ENCODE assay signal across 28 cellular contexts in genomic region chr19:39725995-39726394, GRCh38. TPM values are rescaled to one million over a fixed set of nuclear protein-coding genes. Genes with fewer than 3 reads are reported as not detected.
DNase-seq lines count a peak whose midpoint lies in the region; ATAC-seq, FAIRE-seq and TF ChIP-seq lines count a peak whose summit lies in the region.
"Had no signal": no experiment of that assay in that cellular context is flagged by ENCODE, and none has a peak within 500 bp of the region (broad histone marks: within the 10 kb centered on the region; RNA-seq: fewer than 3 reads in every experiment).

No MANE protein-coding gene starts in this region.

- CTCF ChIA-PET in GM12878 (lab: Yijun Ruan, JAX) = no interaction called here

- H3K79me2 ChIP-seq in Karpas-422 (ENCODE audit: low read length) (no peaks in the 10 kb centered on the region), GM12878 (ENCODE audit: control insufficient read depth, insufficient read depth, low read length) (no peaks in the 10 kb centered on the region)

- no TSS peak for BruUV-seq in GM12878 (replicated peaks; lab: Mats Ljungman, UMichigan)

- SMC1A ChIA-PET in GM12878 (lab: Charles Lee; ENCODE audit: uncharacterized antibody, unreplicated experiment) = interaction anchor here (1.0 kb wide), 1 partner anchor 67 kb away, joined by 3 read pairs; no protein-coding TSS in a partner anchor

- H3K9ac ChIP-seq in Karpas-422 (ENCODE audit: low read length) (no peak overlapping the region), GM12878 (ENCODE audit: control insufficient read depth, insufficient read depth, low read length) (no peak overlapping the region)
- H3K9ac ChIP-seq: BLaER1 had no signal

- H3K36me3 ChIP-seq in Karpas-422 (ENCODE audit: insufficient read depth, low read length) (no peaks in the 10 kb centered on the region), GM12878 (ENCODE audit: control insufficient read depth in 2 of 2, insufficient read depth in 2 of 2, low read length in 1 of 2) (no peaks in the 10 kb centered on the region)
- H3K36me3 ChIP-seq: BE2C, BLaER1 had no signal

- H3K4me3 ChIP-seq in Karpas-422 (ENCODE audit: low read length) (no peak overlapping the region), GM12878 (no peak overlapping the region)
- H3K4me3 ChIP-seq: BLaER1 had no signal

- RAD21 ChIA-PET in GM12878 (lab: Charles Lee; ENCODE audit: unreplicated experiment) = no interaction called here

- intact Hi-C loops in GM12878 (cut with micrococcal nuclease; ENCODE audit: unreplicated experiment) = no loop called here

- TF ChIP-seq EP300 in GM12878 (IDR thresholded peaks at IDR 0.05; ENCODE audit: borderline replicate concordance in 1 of 2, control insufficient read depth in 1 of 2, low read depth in 2 of 2, low read length in 2 of 2) = no peak

- ATAC-seq in GM12878 = no peak
- no peak for ATAC-seq in HG03039 (IDR thresholded peaks at IDR 0.05; ENCODE audit: unreplicated experiment)

- H4K20me1 ChIP-seq in Karpas-422 (ENCODE audit: insufficient read depth, low read depth, low read length) = no peaks in the 10 kb centered on the region
- H4K20me1 ChIP-seq in GM12878 (ENCODE audit: control insufficient read depth, insufficient read depth) = no peaks in the 10 kb centered on the region
- H4K20me1 ChIP-seq: BLaER1 had no signal

- TF ChIP-seq RAD21 in GM12878 (IDR thresholded peaks at IDR 0.05; ENCODE audit: insufficient read depth, low read depth, low read length) = no peak

- peak; percentile 34 for DNase-seq in Karpas-422
- no peak for DNase-seq in GM12878 (ENCODE audit: low read depth, low spot score)
- no peak for DNase-seq in activated T-cell treated with anti-CD3 and anti-CD28 coated beads for 4 hours
- no peak for DNase-seq in foreskin melanocyte
- DNase-seq: 8988T; ACHN; BE2C; C1 segment of cervical spinal cord; CD4-positive, alpha-beta memory T cell; CD4-positive, CD25-positive, alpha-beta regulatory T cell; CD8-positive, alpha-beta memory T cell; COR-L47; DMS 273 treated with DMSO at 0.1 percent for 48 hours; DMS153; DMS53; DMS79; DND-41; EL; GDM1 had no signal

- no peak overlapping the region for H3K4me2 ChIP-seq in Karpas-422 (ENCODE audit: low read depth, low read length, poor library complexity, severe bottlenecking)
- H3K4me2 ChIP-seq in GM12878 (ENCODE audit: control insufficient read depth, insufficient read depth) = no peak overlapping the region; the same call in 1 of the 2 replicates
- H3K4me2 ChIP-seq: BLaER1 had no signal

- POLR2A ChIA-PET in GM12878 (lab: Charles Lee) = interaction anchor here (0.5 to 0.6 kb wide), 2 partner anchors 31 to 108 kb away, joined by 3 to 4 read pairs; partner anchors contain the start of gene DYRK1B

- H3K4me1 ChIP-seq in Karpas-422 (ENCODE audit: low read length) (peaks cover 6% of the 10 kb centered on the region), GM12878 (ENCODE audit: control insufficient read depth, insufficient read depth, low read length) (peaks cover 29% of the 10 kb centered on the region)
- H3K4me1 ChIP-seq: BE2C, BLaER1 had no signal

- no peak for FAIRE-seq in GM12878 (lab: Jason Lieb, UNC)
- FAIRE-seq: A204.1, GM18507 had no signal

- H3K27ac ChIP-seq in Karpas-422 (ENCODE audit: low read length) (no peak overlapping the region), GM12878 (ENCODE audit: control insufficient read depth, insufficient read depth) (peak overlapping the region; percentile 74)
- H3K27ac ChIP-seq: BLaER1 had no signal

- H2AFZ ChIP-seq in Karpas-422 (ENCODE audit: low read length) (no peak overlapping the region), GM12878 (ENCODE audit: control insufficient read depth, low read depth, low read length) (no peak overlapping the region)

- H3K9me2 ChIP-seq in Karpas-422 (replicated peaks; ENCODE audit: insufficient read depth, low read length) = no peaks in the 10 kb centered on the region

- H3K27me3 ChIP-seq in Karpas-422 (ENCODE audit: low read length) (no peaks in the 10 kb centered on the region), GM12878 (replicated peaks in 1 of 2; ENCODE audit: control insufficient read depth in 2 of 2, insufficient read depth in 2 of 2, low read length in 1 of 2) (no peaks in the 10 kb centered on the region)
- H3K27me3 ChIP-seq: BE2C, BLaER1 had no signal

- TF ChIP-seq CTCF in GM12878 (IDR thresholded peaks at IDR 0.05 in 2 of 3, conservative IDR thresholded peaks at IDR 0.05 in 1 of 3; ENCODE audit: control insufficient read depth in 2 of 3, extremely low read depth in 1 of 3, insufficient read depth in 1 of 3, low read depth in 3 of 3, low read length in 3 of 3) = no peak

- no peak for TF ChIP-seq POLR2A in GM12878 (IDR thresholded peaks at IDR 0.05; ENCODE audit: low read depth, low read length)

- in situ Hi-C loops in GM12878 (cut with MboI) = no loop called here

- no peaks in the 10 kb centered on the region for H3K9me3 ChIP-seq in Karpas-422 (ENCODE audit: low read length)
- H3K9me3 ChIP-seq in GM12878 (replicated peaks; ENCODE audit: control insufficient read depth, insufficient read depth, low read length) = no peaks in the 10 kb centered on the region; the same call in 2 of the 3 replicates
- H3K9me3 ChIP-seq: BE2C, BLaER1 had no signal

TF ChIP-seq in GM12878, 131 proteins besides CTCF, POLR2A, EP300 and RAD21:
- TF ChIP-seq SREBF2 (IDR thresholded peaks at IDR 0.05; ENCODE audit: low read length) (no peak), ZNF217 (IDR thresholded peaks at IDR 0.05) (no peak), CEBPB (IDR thresholded peaks at IDR 0.05; ENCODE audit: borderline replicate concordance in 1 of 2, low read depth in 2 of 2, low read length in 2 of 2) (no peak), IKZF2 (IDR thresholded peaks at IDR 0.05) (0 out of 4 replicates have a peak, but pooled peaks of 1 of the 2 experiments have one; percentile 10), RUNX3 (IDR thresholded peaks at IDR 0.05; ENCODE audit: low read length) (0 out of 2 replicates have a peak, but pooled peaks have one; percentile 13)

RNA-seq across cellular contexts. Expression of gene CLC, which starts 11.8 kb away (rescaled TPM):
- total RNA-seq in Karpas-422 (2014; rRNA removed; shearing (Covaris generic); ENCODE audit: low replicate concordance) = not detected in 2 replicates
- not detected in 2 replicates for total RNA-seq in GM12878 (2013; cell fraction: nucleolus; rRNA removed)
- total RNA-seq in GM12878 (2014; rRNA removed) = not detected in 2 replicates
- total RNA-seq in GM12878 (2014; rRNA removed; fragmentation: Illumina TruSeq; extraction: Trizol) = 0.27 TPM in 1 of 2 replicates, not detected in the other
- total RNA-seq in GM12878 (2021) = 0.36 TPM in 1 of 2 replicates, not detected in the other
- 4.4 TPM for polyA plus RNA-seq in GM12878 (2011; ENCODE audit: low read depth)
- 0.31 TPM in 1 of 2 replicates, not detected in the other for polyA plus RNA-seq in GM12878 (2011; rRNA removed)
- polyA plus RNA-seq in GM12878 (2011; cell fraction: cytosol; rRNA removed) = 0.27 and 0.55 TPM in 2 replicates
- 0.22 TPM in 1 of 2 replicates, not detected in the other for polyA plus RNA-seq in GM12878 (2011; cell fraction: nucleus; rRNA removed)
- 1.8 and 2.9 TPM in 2 replicates for polyA plus RNA-seq in GM12878 (2012)
- polyA plus RNA-seq in GM12878 (2014; fragmentation: Illumina TruSeq; extraction: Trizol) = 0.35 TPM in 1 of 2 replicates, not detected in the other
- polyA plus RNA-seq in GM12878 (2014; fragmentation: Nextera tagmentation; extraction: Ambion mirVana) = under 1 TPM; 0.18 to 0.21 TPM
- polyA plus RNA-seq in GM12878 (2014; rRNA removed) = 0.29 TPM in 1 of 2 replicates, not detected in the other
- not detected for polyA plus RNA-seq in GM12878 (2016; fragmentation: Nextera tagmentation; extraction: Ambion mirVana)
- polyA minus RNA-seq in GM12878 (2011; rRNA and poly(A)+ RNA removed) = not detected in 2 replicates
- polyA minus RNA-seq in GM12878 (2011; cell fraction: cytosol; rRNA and poly(A)+ RNA removed) = not detected in 2 replicates
- polyA minus RNA-seq in GM12878 (2011; cell fraction: nucleus; rRNA and poly(A)+ RNA removed) = not detected in 2 replicates
- total RNA-seq: A673; CD8-positive, alpha-beta memory T cell; Daoy; G401 had no signal
- polyA plus RNA-seq: AG04450; CD4-positive, CD25-positive, alpha-beta regulatory T cell had no signal

RNA-seq across cellular contexts. Expression of gene LGALS14, which starts 21.7 kb away (rescaled TPM):
- 3.7 and 6.1 TPM in 2 replicates for total RNA-seq in Karpas-422 (2014; rRNA removed; shearing (Covaris generic); ENCODE audit: low replicate concordance)
- total RNA-seq in GM12878 (2013; cell fraction: nucleolus; rRNA removed) = 0.81 TPM in 1 of 2 replicates, not detected in the other
- total RNA-seq in GM12878 (2014; rRNA removed) (6.9 and 9.0 TPM in 2 replicates), GM12878 (2014; rRNA removed; fragmentation: Illumina TruSeq; extraction: Trizol) (5.2 and 6.2 TPM in 2 replicates), GM12878 (2021) (4.9 and 6.6 TPM in 2 replicates)
- polyA plus RNA-seq in GM12878 (2011; ENCODE audit: low read depth) = 39.7 TPM
- polyA plus RNA-seq in GM12878 (2011; rRNA removed) (9.3 and 12.2 TPM in 2 replicates), GM12878 (2014; fragmentation: Illumina TruSeq; extraction: Trizol) (8.1 and 8.5 TPM in 2 replicates), GM12878 (2014; fragmentation: Nextera tagmentation; extraction: Ambion mirVana) (10 to 100 TPM; 21.0 to 34.6 TPM), GM12878 (2014; rRNA removed) (5.2 and 7.6 TPM in 2 replicates), GM12878 (2016; fragmentation: Nextera tagmentation; extraction: Ambion mirVana) (1 to 10 TPM; 5.1 to 6.2 TPM)
- 6.7 and 7.4 TPM in 2 replicates for polyA plus RNA-seq in GM12878 (2011; cell fraction: cytosol; rRNA removed)
- 2.0 and 5.1 TPM in 2 replicates for polyA plus RNA-seq in GM12878 (2011; cell fraction: nucleus; rRNA removed)
- polyA plus RNA-seq in GM12878 (2012) = 23.9 and 27.5 TPM in 2 replicates
- 5.9 and 10.5 TPM in 2 replicates for polyA minus RNA-seq in GM12878 (2011; rRNA and poly(A)+ RNA removed)
- 2.6 TPM in 1 of 2 replicates, not detected in the other for polyA minus RNA-seq in GM12878 (2011; cell fraction: cytosol; rRNA and poly(A)+ RNA removed)
- 1.2 TPM in 1 of 2 replicates, not detected in the other for polyA minus RNA-seq in GM12878 (2011; cell fraction: nucleus; rRNA and poly(A)+ RNA removed)
- total RNA-seq: A673; CD4-positive, alpha-beta memory T cell; CD4-positive, CD25-positive, alpha-beta regulatory T cell; CD8-positive, alpha-beta memory T cell; Daoy; G401 had no signal
- polyA plus RNA-seq: AG04450; CD14-positive monocyte; CD8-positive, alpha-beta memory T cell had no signal

RNA-seq across cellular contexts. Expression of gene LEUTX, which starts 52.7 kb away (rescaled TPM):
- total RNA-seq in Karpas-422 (2014; rRNA removed; shearing (Covaris generic); ENCODE audit: low replicate concordance) = not detected in 2 replicates
- not detected in 2 replicates for total RNA-seq in GM12878 (2013; cell fraction: nucleolus; rRNA removed)
- total RNA-seq in GM12878 (2014; rRNA removed) (not detected in 2 replicates), GM12878 (2014; rRNA removed; fragmentation: Illumina TruSeq; extraction: Trizol) (not detected in 2 replicates), GM12878 (2021) (not detected in 2 replicates)
- polyA plus RNA-seq in GM12878 (2011; ENCODE audit: low read depth) = not detected
- polyA plus RNA-seq in GM12878 (2011; rRNA removed) (not detected in 2 replicates), GM12878 (2014; fragmentation: Illumina TruSeq; extraction: Trizol) (0.46 TPM in 1 of 2 replicates, not detected in the other), GM12878 (2014; fragmentation: Nextera tagmentation; extraction: Ambion mirVana) (under 1 TPM; 0.29 to 0.40 TPM), GM12878 (2014; rRNA removed) (0.33 and 0.91 TPM in 2 replicates), GM12878 (2016; fragmentation: Nextera tagmentation; extraction: Ambion mirVana) (under 1 TPM; 0.39 to 0.44 TPM)
- not detected in 2 replicates for polyA plus RNA-seq in GM12878 (2011; cell fraction: cytosol; rRNA removed)
- not detected in 2 replicates for polyA plus RNA-seq in GM12878 (2011; cell fraction: nucleus; rRNA removed)
- polyA plus RNA-seq in GM12878 (2012) = 0.27 and 0.39 TPM in 2 replicates
- 0.36 TPM in 1 of 2 replicates, not detected in the other for polyA minus RNA-seq in GM12878 (2011; rRNA and poly(A)+ RNA removed)
- polyA minus RNA-seq in GM12878 (2011; cell fraction: cytosol; rRNA and poly(A)+ RNA removed) = not detected in 2 replicates
- polyA minus RNA-seq in GM12878 (2011; cell fraction: nucleus; rRNA and poly(A)+ RNA removed) = not detected in 2 replicates
- total RNA-seq: A673; CD4-positive, alpha-beta memory T cell; CD4-positive, CD25-positive, alpha-beta regulatory T cell; CD8-positive, alpha-beta memory T cell; Daoy; G401 had no signal
- polyA plus RNA-seq: AG04450; CD14-positive monocyte; CD4-positive, alpha-beta memory T cell; CD4-positive, CD25-positive, alpha-beta regulatory T cell; CD8-positive, alpha-beta memory T cell had no signal
